ENCODE assay signal across 1 cellular context in the genomic region with DNA sequence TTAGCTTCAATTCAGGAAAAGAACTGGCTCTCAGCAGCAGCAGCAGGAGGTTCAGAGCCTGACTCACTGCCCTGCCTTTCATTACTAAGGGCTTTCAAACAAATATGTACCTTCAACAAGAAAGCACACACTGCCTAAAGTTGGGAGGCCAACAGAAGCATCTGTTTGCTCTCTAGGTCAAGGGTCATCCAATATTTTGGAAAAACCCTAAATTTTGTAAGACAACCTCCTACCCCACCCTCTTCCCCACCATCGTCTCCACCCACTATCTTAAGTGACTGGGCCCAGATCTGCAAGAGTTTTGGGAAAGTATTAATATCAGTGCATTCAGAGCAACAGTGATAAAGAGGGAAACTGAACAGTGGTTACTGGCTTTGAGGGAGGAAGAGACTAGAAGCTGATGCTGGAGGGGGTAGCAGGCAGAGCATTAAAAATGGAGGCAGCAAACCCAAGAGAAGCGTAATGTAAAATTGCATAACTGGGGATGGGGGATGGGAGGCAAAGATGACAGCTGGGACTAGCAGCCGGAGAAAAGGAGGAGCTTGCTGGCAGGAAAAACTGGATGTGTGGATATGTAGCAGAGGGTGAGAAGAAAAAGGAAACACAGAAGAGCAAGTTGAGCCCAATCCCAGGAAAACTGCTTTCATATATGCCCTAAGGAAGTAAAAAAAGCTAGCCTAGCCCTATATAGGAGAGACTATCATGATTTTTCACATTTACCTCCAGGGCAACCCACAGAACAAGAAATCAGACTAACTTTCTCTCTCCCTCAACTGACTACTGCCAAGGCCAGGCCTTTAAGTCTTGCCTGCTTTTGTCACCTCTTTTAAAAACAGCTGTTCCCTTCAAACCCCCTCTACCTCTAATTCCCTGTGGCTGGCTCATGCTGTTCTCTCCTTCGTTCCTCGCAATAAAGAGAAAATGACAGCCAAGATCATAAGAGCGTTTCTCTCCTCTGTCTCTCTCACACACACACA.
A peak's percentile ranks its signal among the peaks of the same experiment; 100 is the strongest.
TF ChIP-seq lines count a peak whose summit lies in the region.

No MANE protein-coding gene starts in this region.

TF ChIP-seq in HepG2, 621 proteins besides CTCF, POLR2A, EP300 and RAD21 (continued from another document and continues in another):
- TF ChIP-seq, protein P1, sequence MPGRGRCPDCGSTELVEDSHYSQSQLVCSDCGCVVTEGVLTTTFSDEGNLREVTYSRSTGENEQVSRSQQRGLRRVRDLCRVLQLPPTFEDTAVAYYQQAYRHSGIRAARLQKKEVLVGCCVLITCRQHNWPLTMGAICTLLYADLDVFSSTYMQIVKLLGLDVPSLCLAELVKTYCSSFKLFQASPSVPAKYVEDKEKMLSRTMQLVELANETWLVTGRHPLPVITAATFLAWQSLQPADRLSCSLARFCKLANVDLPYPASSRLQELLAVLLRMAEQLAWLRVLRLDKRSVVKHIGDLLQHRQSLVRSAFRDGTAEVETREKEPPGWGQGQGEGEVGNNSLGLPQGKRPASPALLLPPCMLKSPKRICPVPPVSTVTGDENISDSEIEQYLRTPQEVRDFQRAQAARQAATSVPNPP (CRISPR knock-in tag; IDR thresholded peaks at IDR 0.05): no peak
- TF ChIP-seq RXRB (CRISPR knock-in tag; IDR thresholded peaks at IDR 0.05; ENCODE audit: borderline replicate concordance) (peak; percentile 36; the same call in 1 of the 2 replicates), AHR (CRISPR knock-in tag; IDR thresholded peaks at IDR 0.05) (no peak), MED1 (CRISPR knock-in tag; IDR thresholded peaks at IDR 0.05) (no peak), ZNF7 (CRISPR knock-in tag; IDR thresholded peaks at IDR 0.05) (no peak), ISX (CRISPR knock-in tag; conservative IDR thresholded peaks at IDR 0.05) (no peak), ZNF251 (CRISPR knock-in tag; IDR thresholded peaks at IDR 0.05) (no peak), RARG (CRISPR knock-in tag; IDR thresholded peaks at IDR 0.05; ENCODE audit: low read depth) (no peak), SAP130 (CRISPR knock-in tag; IDR thresholded peaks at IDR 0.05; ENCODE audit: low read depth) (0 out of 2 replicates have a peak, but pooled peaks have one; percentile 18), NCOA2 (CRISPR knock-in tag; IDR thresholded peaks at IDR 0.05) (no peak), ZFP36L1 (CRISPR knock-in tag; IDR thresholded peaks at IDR 0.05) (no peak), SMYD3 (CRISPR knock-in tag; IDR thresholded peaks at IDR 0.05) (no peak), MEIS2 (CRISPR knock-in tag; IDR thresholded peaks at IDR 0.05) (no peak), POLR2AphosphoS5 (IDR thresholded peaks at IDR 0.05; ENCODE audit: low read depth, low read length) (no peak), SP2 (CRISPR knock-in tag; IDR thresholded peaks at IDR 0.05) (no peak), LCORL (IDR thresholded peaks at IDR 0.05) (0 out of 2 replicates have a peak, but pooled peaks have one; percentile 19), LCORL (CRISPR knock-in tag; IDR thresholded peaks at IDR 0.05) (peak; percentile 60; the same call in 1 of the 2 replicates), RFX1 (IDR thresholded peaks at IDR 0.05) (no peak), PHF8 (CRISPR knock-in tag; IDR thresholded peaks at IDR 0.05) (no peak), ZNF577 (CRISPR knock-in tag; IDR thresholded peaks at IDR 0.05; ENCODE audit: borderline replicate concordance, low read depth) (no peak), ZNF569 (CRISPR knock-in tag; IDR thresholded peaks at IDR 0.05; ENCODE audit: borderline replicate concordance) (no peak), ZNF253 (CRISPR knock-in tag; IDR thresholded peaks at IDR 0.05; ENCODE audit: borderline replicate concordance) (no peak), HOXA9 (CRISPR knock-in tag; IDR thresholded peaks at IDR 0.05; ENCODE audit: borderline replicate concordance) (no peak), NR2F1 (CRISPR knock-in tag; IDR thresholded peaks at IDR 0.05) (peak in 1 of 2 experiments; percentile 65; a peak in 1 of 4 replicates), EHMT2 (IDR thresholded peaks at IDR 0.05; ENCODE audit: borderline replicate concordance, low read depth, low read length) (no peak), ZNF12 (CRISPR knock-in tag; IDR thresholded peaks at IDR 0.05) (peak; percentile 37; the same call in 1 of the 2 replicates), CBX2 (IDR thresholded peaks at IDR 0.05; ENCODE audit: low read depth, low read length) (no peak), CBX2 (CRISPR knock-in tag; IDR thresholded peaks at IDR 0.05; ENCODE audit: low read depth) (no peak), ZNF256 (CRISPR knock-in tag; conservative IDR thresholded peaks at IDR 0.05) (peak; percentile 48; the same call in 1 of the 2 replicates)
- TF ChIP-seq, protein P2, sequence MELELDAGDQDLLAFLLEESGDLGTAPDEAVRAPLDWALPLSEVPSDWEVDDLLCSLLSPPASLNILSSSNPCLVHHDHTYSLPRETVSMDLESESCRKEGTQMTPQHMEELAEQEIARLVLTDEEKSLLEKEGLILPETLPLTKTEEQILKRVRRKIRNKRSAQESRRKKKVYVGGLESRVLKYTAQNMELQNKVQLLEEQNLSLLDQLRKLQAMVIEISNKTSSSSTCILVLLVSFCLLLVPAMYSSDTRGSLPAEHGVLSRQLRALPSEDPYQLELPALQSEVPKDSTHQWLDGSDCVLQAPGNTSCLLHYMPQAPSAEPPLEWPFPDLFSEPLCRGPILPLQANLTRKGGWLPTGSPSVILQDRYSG (CRISPR knock-in tag; IDR thresholded peaks at IDR 0.05): no peak
- TF ChIP-seq, protein P3, sequence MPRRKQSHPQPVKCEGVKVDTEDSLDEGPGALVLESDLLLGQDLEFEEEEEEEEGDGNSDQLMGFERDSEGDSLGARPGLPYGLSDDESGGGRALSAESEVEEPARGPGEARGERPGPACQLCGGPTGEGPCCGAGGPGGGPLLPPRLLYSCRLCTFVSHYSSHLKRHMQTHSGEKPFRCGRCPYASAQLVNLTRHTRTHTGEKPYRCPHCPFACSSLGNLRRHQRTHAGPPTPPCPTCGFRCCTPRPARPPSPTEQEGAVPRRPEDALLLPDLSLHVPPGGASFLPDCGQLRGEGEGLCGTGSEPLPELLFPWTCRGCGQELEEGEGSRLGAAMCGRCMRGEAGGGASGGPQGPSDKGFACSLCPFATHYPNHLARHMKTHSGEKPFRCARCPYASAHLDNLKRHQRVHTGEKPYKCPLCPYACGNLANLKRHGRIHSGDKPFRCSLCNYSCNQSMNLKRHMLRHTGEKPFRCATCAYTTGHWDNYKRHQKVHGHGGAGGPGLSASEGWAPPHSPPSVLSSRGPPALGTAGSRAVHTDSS (CRISPR knock-in tag; conservative IDR thresholded peaks at IDR 0.05): no peak
- TF ChIP-seq, protein P4, sequence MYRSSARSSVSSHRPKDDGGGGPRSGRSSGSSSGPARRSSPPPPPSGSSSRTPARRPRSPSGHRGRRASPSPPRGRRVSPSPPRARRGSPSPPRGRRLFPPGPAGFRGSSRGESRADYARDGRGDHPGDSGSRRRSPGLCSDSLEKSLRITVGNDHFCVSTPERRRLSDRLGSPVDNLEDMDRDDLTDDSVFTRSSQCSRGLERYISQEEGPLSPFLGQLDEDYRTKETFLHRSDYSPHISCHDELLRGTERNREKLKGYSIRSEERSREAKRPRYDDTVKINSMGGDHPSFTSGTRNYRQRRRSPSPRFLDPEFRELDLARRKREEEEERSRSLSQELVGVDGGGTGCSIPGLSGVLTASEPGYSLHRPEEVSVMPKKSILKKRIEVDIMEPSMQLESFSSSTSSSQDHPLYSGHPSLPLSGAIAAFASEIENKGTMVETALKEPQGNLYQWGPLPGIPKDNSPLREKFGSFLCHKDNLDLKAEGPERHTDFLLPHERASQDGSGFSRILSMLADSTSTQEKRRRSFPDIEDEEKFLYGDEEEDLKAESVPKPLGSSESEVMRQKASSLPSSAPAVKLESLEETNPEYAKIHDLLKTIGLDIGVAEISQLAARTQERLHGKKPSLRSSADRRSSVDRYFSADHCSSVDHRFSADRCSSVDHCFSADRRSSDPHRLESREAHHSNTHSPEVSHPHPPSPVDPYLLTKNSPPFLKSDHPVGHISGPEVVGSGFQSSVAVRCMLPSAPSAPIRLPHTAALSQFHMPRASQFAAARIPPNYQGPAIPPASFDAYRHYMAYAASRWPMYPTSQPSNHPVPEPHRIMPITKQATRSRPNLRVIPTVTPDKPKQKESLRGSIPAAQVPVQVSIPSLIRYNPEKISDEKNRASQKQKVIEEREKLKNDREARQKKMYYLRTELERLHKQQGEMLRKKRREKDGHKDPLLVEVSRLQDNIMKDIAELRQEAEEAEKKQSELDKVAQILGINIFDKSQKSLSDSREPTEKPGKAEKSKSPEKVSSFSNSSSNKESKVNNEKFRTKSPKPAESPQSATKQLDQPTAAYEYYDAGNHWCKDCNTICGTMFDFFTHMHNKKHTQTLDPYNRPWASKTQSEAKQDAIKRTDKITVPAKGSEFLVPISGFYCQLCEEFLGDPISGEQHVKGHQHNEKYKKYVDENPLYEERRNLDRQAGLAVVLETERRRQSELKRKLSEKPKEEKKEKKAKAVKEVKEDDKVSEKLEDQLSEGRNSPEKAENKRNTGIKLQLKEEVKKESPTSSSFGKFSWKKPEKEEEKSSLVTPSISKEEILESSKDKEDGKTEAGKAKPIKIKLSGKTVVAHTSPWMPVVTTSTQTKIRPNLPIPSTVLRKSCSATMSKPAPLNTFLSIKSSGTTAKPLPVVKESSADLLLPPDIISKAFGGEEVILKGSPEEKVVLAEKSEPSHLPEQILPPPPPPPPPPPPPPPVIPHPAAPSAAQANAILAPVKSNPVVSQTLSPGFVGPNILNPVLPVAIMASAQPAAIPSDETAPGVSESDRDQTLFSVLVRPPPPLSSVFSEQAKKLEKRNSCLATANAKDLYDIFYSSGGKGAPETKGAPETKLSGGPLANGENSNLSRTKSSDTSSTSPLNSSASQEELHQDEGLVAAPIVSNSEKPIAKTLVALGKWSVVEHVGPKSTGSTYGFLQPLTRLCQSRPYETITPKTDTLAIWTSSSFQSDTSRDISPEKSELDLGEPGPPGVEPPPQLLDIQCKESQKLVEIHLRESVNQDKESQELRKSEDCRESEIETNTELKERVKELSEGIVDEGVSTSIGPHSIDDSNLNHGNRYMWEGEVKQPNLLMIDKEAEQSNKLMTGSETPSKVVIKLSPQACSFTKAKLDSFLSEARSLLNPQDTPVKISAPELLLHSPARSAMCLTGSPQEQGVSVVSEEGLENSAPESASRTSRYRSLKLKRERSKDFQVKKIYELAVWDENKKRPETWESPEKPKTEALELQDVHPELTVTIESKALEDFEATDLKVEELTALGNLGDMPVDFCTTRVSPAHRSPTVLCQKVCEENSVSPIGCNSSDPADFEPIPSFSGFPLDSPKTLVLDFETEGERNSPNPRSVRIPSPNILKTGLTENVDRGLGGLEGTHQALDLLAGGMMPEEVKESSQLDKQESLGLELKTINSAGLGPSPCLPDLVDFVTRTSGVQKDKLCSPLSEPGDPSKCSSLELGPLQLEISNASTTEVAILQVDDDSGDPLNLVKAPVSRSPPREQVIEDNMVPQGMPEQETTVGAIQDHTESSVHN (CRISPR knock-in tag; IDR thresholded peaks at IDR 0.05): no peak
- TF ChIP-seq, protein P5, sequence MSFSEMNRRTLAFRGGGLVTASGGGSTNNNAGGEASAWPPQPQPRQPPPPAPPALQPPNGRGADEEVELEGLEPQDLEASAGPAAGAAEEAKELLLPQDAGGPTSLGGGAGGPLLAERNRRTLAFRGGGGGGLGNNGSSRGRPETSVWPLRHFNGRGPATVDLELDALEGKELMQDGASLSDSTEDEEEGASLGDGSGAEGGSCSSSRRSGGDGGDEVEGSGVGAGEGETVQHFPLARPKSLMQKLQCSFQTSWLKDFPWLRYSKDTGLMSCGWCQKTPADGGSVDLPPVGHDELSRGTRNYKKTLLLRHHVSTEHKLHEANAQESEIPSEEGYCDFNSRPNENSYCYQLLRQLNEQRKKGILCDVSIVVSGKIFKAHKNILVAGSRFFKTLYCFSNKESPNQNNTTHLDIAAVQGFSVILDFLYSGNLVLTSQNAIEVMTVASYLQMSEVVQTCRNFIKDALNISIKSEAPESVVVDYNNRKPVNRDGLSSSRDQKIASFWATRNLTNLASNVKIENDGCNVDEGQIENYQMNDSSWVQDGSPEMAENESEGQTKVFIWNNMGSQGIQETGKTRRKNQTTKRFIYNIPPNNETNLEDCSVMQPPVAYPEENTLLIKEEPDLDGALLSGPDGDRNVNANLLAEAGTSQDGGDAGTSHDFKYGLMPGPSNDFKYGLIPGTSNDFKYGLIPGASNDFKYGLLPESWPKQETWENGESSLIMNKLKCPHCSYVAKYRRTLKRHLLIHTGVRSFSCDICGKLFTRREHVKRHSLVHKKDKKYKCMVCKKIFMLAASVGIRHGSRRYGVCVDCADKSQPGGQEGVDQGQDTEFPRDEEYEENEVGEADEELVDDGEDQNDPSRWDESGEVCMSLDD (CRISPR knock-in tag; IDR thresholded peaks at IDR 0.05; ENCODE audit: borderline replicate concordance): no peak
- TF ChIP-seq, protein P6, sequence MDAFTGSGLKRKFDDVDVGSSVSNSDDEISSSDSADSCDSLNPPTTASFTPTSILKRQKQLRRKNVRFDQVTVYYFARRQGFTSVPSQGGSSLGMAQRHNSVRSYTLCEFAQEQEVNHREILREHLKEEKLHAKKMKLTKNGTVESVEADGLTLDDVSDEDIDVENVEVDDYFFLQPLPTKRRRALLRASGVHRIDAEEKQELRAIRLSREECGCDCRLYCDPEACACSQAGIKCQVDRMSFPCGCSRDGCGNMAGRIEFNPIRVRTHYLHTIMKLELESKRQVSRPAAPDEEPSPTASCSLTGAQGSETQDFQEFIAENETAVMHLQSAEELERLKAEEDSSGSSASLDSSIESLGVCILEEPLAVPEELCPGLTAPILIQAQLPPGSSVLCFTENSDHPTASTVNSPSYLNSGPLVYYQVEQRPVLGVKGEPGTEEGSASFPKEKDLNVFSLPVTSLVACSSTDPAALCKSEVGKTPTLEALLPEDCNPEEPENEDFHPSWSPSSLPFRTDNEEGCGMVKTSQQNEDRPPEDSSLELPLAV (CRISPR knock-in tag; conservative IDR thresholded peaks at IDR 0.05; ENCODE audit: low read depth): no peak
- TF ChIP-seq, protein P7, sequence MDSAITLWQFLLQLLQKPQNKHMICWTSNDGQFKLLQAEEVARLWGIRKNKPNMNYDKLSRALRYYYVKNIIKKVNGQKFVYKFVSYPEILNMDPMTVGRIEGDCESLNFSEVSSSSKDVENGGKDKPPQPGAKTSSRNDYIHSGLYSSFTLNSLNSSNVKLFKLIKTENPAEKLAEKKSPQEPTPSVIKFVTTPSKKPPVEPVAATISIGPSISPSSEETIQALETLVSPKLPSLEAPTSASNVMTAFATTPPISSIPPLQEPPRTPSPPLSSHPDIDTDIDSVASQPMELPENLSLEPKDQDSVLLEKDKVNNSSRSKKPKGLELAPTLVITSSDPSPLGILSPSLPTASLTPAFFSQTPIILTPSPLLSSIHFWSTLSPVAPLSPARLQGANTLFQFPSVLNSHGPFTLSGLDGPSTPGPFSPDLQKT (CRISPR knock-in tag; IDR thresholded peaks at IDR 0.05; ENCODE audit: borderline replicate concordance): no peak
- TF ChIP-seq, protein P8, sequence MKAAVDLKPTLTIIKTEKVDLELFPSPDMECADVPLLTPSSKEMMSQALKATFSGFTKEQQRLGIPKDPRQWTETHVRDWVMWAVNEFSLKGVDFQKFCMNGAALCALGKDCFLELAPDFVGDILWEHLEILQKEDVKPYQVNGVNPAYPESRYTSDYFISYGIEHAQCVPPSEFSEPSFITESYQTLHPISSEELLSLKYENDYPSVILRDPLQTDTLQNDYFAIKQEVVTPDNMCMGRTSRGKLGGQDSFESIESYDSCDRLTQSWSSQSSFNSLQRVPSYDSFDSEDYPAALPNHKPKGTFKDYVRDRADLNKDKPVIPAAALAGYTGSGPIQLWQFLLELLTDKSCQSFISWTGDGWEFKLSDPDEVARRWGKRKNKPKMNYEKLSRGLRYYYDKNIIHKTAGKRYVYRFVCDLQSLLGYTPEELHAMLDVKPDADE (CRISPR knock-in tag; IDR thresholded peaks at IDR 0.05): no peak
